Comparison of ENCODE assay signal across 1 cellular context in the genomic region with DNA sequence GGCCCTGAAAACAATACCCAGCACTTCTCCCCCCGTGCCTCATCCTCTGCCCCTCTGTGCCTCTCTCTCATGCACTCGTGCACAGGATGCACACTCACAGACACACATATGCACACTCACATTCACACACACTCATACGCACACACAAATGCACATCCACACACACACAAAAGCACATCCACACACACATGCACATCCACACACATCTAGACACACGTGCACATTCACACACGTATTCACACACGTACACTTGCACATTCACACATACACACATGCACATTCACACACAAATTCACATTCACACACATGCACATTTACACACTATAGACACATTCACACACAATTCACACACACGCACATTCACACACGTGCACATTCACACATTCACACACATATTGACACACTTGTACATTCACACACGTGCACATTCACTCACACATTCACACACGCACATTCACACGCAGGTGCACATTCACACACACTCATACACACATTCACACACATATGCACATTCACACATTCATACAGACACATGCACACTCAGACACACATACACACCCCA.
TF ChIP-seq lines count a peak whose summit lies in the region.

No MANE protein-coding gene starts in this region.

TF ChIP-seq in GM12878, 131 proteins besides CTCF, POLR2A, EP300 and RAD21:
- TF ChIP-seq ZNF274 (IDR thresholded peaks at IDR 0.05; ENCODE audit: insufficient read depth, insufficient read length): no peak
- TF ChIP-seq, protein P1, sequence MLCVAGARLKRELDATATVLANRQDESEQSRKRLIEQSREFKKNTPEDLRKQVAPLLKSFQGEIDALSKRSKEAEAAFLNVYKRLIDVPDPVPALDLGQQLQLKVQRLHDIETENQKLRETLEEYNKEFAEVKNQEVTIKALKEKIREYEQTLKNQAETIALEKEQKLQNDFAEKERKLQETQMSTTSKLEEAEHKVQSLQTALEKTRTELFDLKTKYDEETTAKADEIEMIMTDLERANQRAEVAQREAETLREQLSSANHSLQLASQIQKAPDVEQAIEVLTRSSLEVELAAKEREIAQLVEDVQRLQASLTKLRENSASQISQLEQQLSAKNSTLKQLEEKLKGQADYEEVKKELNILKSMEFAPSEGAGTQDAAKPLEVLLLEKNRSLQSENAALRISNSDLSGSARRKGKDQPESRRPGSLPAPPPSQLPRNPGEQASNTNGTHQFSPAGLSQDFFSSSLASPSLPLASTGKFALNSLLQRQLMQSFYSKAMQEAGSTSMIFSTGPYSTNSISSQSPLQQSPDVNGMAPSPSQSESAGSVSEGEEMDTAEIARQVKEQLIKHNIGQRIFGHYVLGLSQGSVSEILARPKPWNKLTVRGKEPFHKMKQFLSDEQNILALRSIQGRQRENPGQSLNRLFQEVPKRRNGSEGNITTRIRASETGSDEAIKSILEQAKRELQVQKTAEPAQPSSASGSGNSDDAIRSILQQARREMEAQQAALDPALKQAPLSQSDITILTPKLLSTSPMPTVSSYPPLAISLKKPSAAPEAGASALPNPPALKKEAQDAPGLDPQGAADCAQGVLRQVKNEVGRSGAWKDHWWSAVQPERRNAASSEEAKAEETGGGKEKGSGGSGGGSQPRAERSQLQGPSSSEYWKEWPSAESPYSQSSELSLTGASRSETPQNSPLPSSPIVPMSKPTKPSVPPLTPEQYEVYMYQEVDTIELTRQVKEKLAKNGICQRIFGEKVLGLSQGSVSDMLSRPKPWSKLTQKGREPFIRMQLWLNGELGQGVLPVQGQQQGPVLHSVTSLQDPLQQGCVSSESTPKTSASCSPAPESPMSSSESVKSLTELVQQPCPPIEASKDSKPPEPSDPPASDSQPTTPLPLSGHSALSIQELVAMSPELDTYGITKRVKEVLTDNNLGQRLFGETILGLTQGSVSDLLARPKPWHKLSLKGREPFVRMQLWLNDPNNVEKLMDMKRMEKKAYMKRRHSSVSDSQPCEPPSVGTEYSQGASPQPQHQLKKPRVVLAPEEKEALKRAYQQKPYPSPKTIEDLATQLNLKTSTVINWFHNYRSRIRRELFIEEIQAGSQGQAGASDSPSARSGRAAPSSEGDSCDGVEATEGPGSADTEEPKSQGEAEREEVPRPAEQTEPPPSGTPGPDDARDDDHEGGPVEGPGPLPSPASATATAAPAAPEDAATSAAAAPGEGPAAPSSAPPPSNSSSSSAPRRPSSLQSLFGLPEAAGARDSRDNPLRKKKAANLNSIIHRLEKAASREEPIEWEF (IDR thresholded peaks at IDR 0.05; ENCODE audit: insufficient replicate concordance, low read depth, low read length): no peak
- TF ChIP-seq, protein P2, sequence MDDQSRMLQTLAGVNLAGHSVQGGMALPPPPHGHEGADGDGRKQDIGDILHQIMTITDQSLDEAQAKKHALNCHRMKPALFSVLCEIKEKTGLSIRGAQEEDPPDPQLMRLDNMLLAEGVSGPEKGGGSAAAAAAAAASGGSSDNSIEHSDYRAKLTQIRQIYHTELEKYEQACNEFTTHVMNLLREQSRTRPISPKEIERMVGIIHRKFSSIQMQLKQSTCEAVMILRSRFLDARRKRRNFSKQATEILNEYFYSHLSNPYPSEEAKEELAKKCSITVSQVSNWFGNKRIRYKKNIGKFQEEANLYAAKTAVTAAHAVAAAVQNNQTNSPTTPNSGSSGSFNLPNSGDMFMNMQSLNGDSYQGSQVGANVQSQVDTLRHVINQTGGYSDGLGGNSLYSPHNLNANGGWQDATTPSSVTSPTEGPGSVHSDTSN (IDR thresholded peaks at IDR 0.05; ENCODE audit: insufficient replicate concordance, low read depth, low read length): peak; percentile 5
- TF ChIP-seq ESRRA (IDR thresholded peaks at IDR 0.05; ENCODE audit: low read length): no peak
- TF ChIP-seq TCF3 (IDR thresholded peaks at IDR 0.05; ENCODE audit: borderline replicate concordance, insufficient read depth, low read depth, low read length): peak; percentile 58; the same call in 1 of the 2 replicates
- TF ChIP-seq RFX5 (IDR thresholded peaks at IDR 0.05; ENCODE audit: low read depth, low read length): no peak
- TF ChIP-seq POLR2AphosphoS2 (IDR thresholded peaks at IDR 0.05; ENCODE audit: low read depth, low read length): no peak
- TF ChIP-seq NR2C2 (IDR thresholded peaks at IDR 0.05; ENCODE audit: borderline replicate concordance, control insufficient read depth, insufficient read length, low read depth): peak; percentile 8
